8 cellular contexts compared by ENCODE assay signal in genomic region chr2:219689676-219690628, GRCh38.
DNase-seq lines count a peak whose midpoint lies in the region; ATAC-seq and TF ChIP-seq lines count a peak whose summit lies in the region.

No MANE protein-coding gene starts in this region.

- no peak overlapping the region for H3K23ac ChIP-seq in H9 (ENCODE audit: insufficient read length, low read depth, low read length)

- H4K20me1 ChIP-seq in H9 (ENCODE audit: control insufficient read depth, insufficient read depth, insufficient read length), result no peaks in the 10 kb centered on the region

- H4K91ac ChIP-seq in H9 (ENCODE audit: insufficient read length, low read depth, low read length), result no peak overlapping the region

- H3K79me2 ChIP-seq in H9 (ENCODE audit: insufficient read depth, low read length), result no peaks in the 10 kb centered on the region

- H3K4me3 Mint-ChIP-seq in H9, result no peak overlapping the region
- H3K4me3 Mint-ChIP-seq in activated B cell treated with CpG ODN at 0.5 μM for 24 hours, result no peak overlapping the region
- no peak overlapping the region for H3K4me3 Mint-ChIP-seq in nephron

- H3K9me3 Mint-ChIP-seq in H9 (no peaks in the 10 kb centered on the region; a peak in 1 of 5 replicates), activated B cell treated with CpG ODN at 0.5 μM for 24 hours (no peaks in the 10 kb centered on the region), nephron (no peaks in the 10 kb centered on the region)

- no peak overlapping the region for H2AK5ac ChIP-seq in H9 (ENCODE audit: insufficient read length, low read length)

- TF ChIP-seq EP300 in esophagus muscularis mucosa (IDR thresholded peaks at IDR 0.05), result no peak

- no peak overlapping the region for H3K4me2 ChIP-seq in H9 (ENCODE audit: insufficient read depth, insufficient read length, low read length)

- no peaks in the 10 kb centered on the region for H3K36me3 ChIP-seq in esophagus muscularis mucosa

- no CpG with 5 or more reads among the region's 17 CpGs for WGBS in H9 (ENCODE audit: extremely low coverage, insufficient read length, low lambda C conversion rate)
- WGBS in esophagus muscularis mucosa, result 45% methylated on average over 17 of the region's 17 CpGs

- H3K27me3 ChIP-seq in H9 (ENCODE audit: insufficient read depth, low read length) (no peaks in the 10 kb centered on the region), esophagus muscularis mucosa (peaks cover 0 to 16% (median 0%) of the 10 kb centered on the region in 4 donors)

- H2BK12ac ChIP-seq in H9 (ENCODE audit: insufficient read length, low read depth, low read length), result no peak overlapping the region

- CTCF ChIA-PET in activated B cell treated with CpG ODN at 0.5 μM for 24 hours (lab: Charles Lee), result interaction anchor here (1.0 to 2.7 kb wide), 5 partner anchors 14 to 287 kb away, joined by 3 to 8 read pairs (median 5); no protein-coding TSS in a partner anchor

- peak overlapping the region in 1 of 3 experiments; percentile 80; a peak in 1 of 7 replicates for H3K27ac Mint-ChIP-seq in H9
- no peak overlapping the region for H3K27ac Mint-ChIP-seq in activated B cell treated with CpG ODN at 0.5 μM for 24 hours
- no peak overlapping the region for H3K27ac Mint-ChIP-seq in nephron

- H2BK15ac ChIP-seq in H9 (ENCODE audit: low read depth, low read length), result no peak overlapping the region

- H3K27me3 Mint-ChIP-seq in H9 (ENCODE audit: low read depth), result no peaks in the 10 kb centered on the region; the same call in none of the 2 replicates
- peaks cover 37% of the 10 kb centered on the region for H3K27me3 Mint-ChIP-seq in activated B cell treated with CpG ODN at 0.5 μM for 24 hours
- H3K27me3 Mint-ChIP-seq in nephron (ENCODE audit: low read depth), result peaks cover 40% of the 10 kb centered on the region

- H3K9ac ChIP-seq in H9 (ENCODE audit: extremely low read depth, insufficient read length, low read length), result no peak overlapping the region

- no peak overlapping the region for H2BK120ac ChIP-seq in H9 (ENCODE audit: low read depth, low read length, poor library complexity, severe bottlenecking)

- TF ChIP-seq POLR2A in esophagus muscularis mucosa (IDR thresholded peaks at IDR 0.05; ENCODE audit: low read depth), result no peak

- H3K14ac ChIP-seq in H9 (ENCODE audit: insufficient read depth, low read length), result no peak overlapping the region

- intact Hi-C loops in activated B cell treated with CpG ODN at 0.5 μM for 24 hours (cut with micrococcal nuclease), result loop anchor here (1.0 kb wide), 2 partner anchors 149 to 286 kb away; no protein-coding TSS in a partner anchor
- intact Hi-C loops in esophagus muscularis mucosa (cut with DNase I), result loop anchor here (2.0 to 5.0 kb wide), 2 partner anchors 47 to 148 kb away; partner anchors contain the start of genes CHPF and TMEM198

- H3K27ac ChIP-seq in H9 (ENCODE audit: insufficient read length, low read depth, low read length) (no peak overlapping the region), esophagus muscularis mucosa (replicated peaks in 1 of 4) (peak overlapping the region in 1 of 4 donors; percentile 29)

- H4K5ac ChIP-seq in H9 (ENCODE audit: insufficient read length, low read depth, low read length), result no peak overlapping the region

- no peaks in the 10 kb centered on the region for H3K9me3 ChIP-seq in H9 (ENCODE audit: control insufficient read depth, low read depth, low read length)
- H3K9me3 ChIP-seq in esophagus muscularis mucosa, result no peaks in the 10 kb centered on the region

- peaks cover 43% of the 10 kb centered on the region in 2 experiments for H3K4me1 Mint-ChIP-seq in H9
- H3K4me1 Mint-ChIP-seq in activated B cell treated with CpG ODN at 0.5 μM for 24 hours, result peaks cover 8% of the 10 kb centered on the region
- peaks cover 47% of the 10 kb centered on the region for H3K4me1 Mint-ChIP-seq in nephron

- H3K23me2 ChIP-seq in H9 (ENCODE audit: insufficient read length, low read depth, low read length, poor library complexity, severe bottlenecking), result no peaks in the 10 kb centered on the region

- no peak overlapping the region for H3T11ph ChIP-seq in H9 (ENCODE audit: low read length)

- TF ChIP-seq CTCF in H9 (conservative IDR thresholded peaks at IDR 0.05), result peak; percentile 93
- TF ChIP-seq CTCF in activated B cell treated with CpG ODN at 0.5 μM for 24 hours (IDR thresholded peaks at IDR 0.05), result peak; percentile 57
- TF ChIP-seq CTCF in esophagus muscularis mucosa (IDR thresholded peaks at IDR 0.05), result peak; percentile 76 to 85 (median 78)
- peak; percentile 83 to 88 (median 87) for TF ChIP-seq CTCF in nephron (IDR thresholded peaks at IDR 0.05; ENCODE audit: unreplicated experiment in 3 of 3)

- no peak overlapping the region for H3K4me3 ChIP-seq in esophagus muscularis mucosa

- no peak overlapping the region for H2BK20ac ChIP-seq in H9 (ENCODE audit: low read depth, low read length, poor library complexity, severe bottlenecking)

- H4K8ac ChIP-seq in H9 (replicated peaks; ENCODE audit: insufficient read length, low read depth, low read length), result no peak overlapping the region

- no peak overlapping the region for H3K18ac ChIP-seq in H9 (ENCODE audit: insufficient read length, low read depth, low read length)

- POLR2A ChIA-PET in activated B cell treated with CpG ODN at 0.5 μM for 24 hours (lab: Charles Lee), result no interaction called here

- H3K79me1 ChIP-seq in H9 (ENCODE audit: insufficient read depth, low read depth, low read length, poor library complexity, severe bottlenecking), result no peaks in the 10 kb centered on the region

- H2BK5ac ChIP-seq in H9 (ENCODE audit: insufficient read length, low read length), result no peak overlapping the region

- no peaks in the 10 kb centered on the region; a peak in 1 of 7 replicates for H3K36me3 Mint-ChIP-seq in H9 (ENCODE audit: insufficient read depth in 1 of 3, low read depth in 3 of 3)
- H3K36me3 Mint-ChIP-seq in activated B cell treated with CpG ODN at 0.5 μM for 24 hours (ENCODE audit: low read depth), result no peaks in the 10 kb centered on the region
- H3K36me3 Mint-ChIP-seq in nephron (ENCODE audit: low read depth), result no peaks in the 10 kb centered on the region

- DNase-seq in NCI-H2107 treated with DMSO at 0.1 percent for 48 hours (lab: John Stamatoyannopoulos, UW; ENCODE audit: unreplicated experiment) (peak; percentile 27), NCI-H2107 (lab: John Stamatoyannopoulos, UW) (no peak), H9 (peak; percentile 65), NCI-H1930 (lab: John Stamatoyannopoulos, UW) (peak; percentile 13 to 19), activated B cell treated with CpG ODN at 0.5 μM for 24 hours (no peak), esophagus muscularis mucosa (ENCODE audit: extremely low spot score) (no peak)

- no peak overlapping the region for H3K4ac ChIP-seq in H9 (ENCODE audit: low read depth, low read length)

- H3K4me1 ChIP-seq in H9 (ENCODE audit: insufficient read depth, low read length), result peaks cover 8% of the 10 kb centered on the region; the same call in 1 of the 2 replicates
- peaks cover 7 to 18% (median 16%) of the 10 kb centered on the region in 4 donors for H3K4me1 ChIP-seq in esophagus muscularis mucosa

- no peak overlapping the region for H2AFZ ChIP-seq in H9 (ENCODE audit: low read length)

- peak; percentile 49 for ATAC-seq in activated B cell treated with CpG ODN at 0.5 μM for 24 hours (ENCODE audit: low read depth)
- no peak for ATAC-seq in HG03039 (IDR thresholded peaks at IDR 0.05; ENCODE audit: unreplicated experiment)

- H3K56ac ChIP-seq in H9 (ENCODE audit: insufficient read length, low read depth, low read length), result no peak overlapping the region

Comparison
In these comparisons a context has a peak if more than half of its experiments do, and no peak if none do; other contexts are left out.
1. DNase-seq: peak in NCI-H2107 treated with DMSO at 0.1 percent for 48 hours (single experiment), H9 (single experiment) and NCI-H1930 (2 of 2); none in NCI-H2107 (single experiment), activated B cell treated with CpG ODN at 0.5 μM for 24 hours (single experiment) and esophagus muscularis mucosa (single experiment).
2. Peak in every context shown above with its lines, with median percentiles within 50 percentile points of each other: CTCF ChIP-seq.